Comparison of ENCODE assay signal across 18 cellular contexts in genomic region chr20:48694466-48694865, GRCh38.
A peak's percentile ranks its signal among the peaks of the same experiment; 100 is the strongest.
DNase-seq lines count a peak whose midpoint lies in the region; ATAC-seq, FAIRE-seq and TF ChIP-seq lines count a peak whose summit lies in the region.
"Had no signal": no experiment of that assay in that cellular context is flagged by ENCODE, and none has a peak within 500 bp of the region (broad histone marks: within the 10 kb centered on the region; RNA-seq: fewer than 3 reads in every experiment).

No MANE protein-coding gene starts in this region.

- no peak overlapping the region for H4K91ac ChIP-seq in H1 (replicated peaks; ENCODE audit: insufficient read length, low read length)

- DNase-seq in cardiac muscle cell (ENCODE audit: low read depth in 1 of 2, low spot score in 1 of 2) (no peak), right cardiac atrium (no peak), H1 (ENCODE audit: low read depth in 1 of 2, low spot score in 2 of 2) (no peak), GM13976 (ENCODE audit: low spot score) (no peak), amniotic stem cell (lab: John Stamatoyannopoulos, UW) (no peak)
- no peak for DNase-seq in stimulated activated effector memory CD8-positive, alpha-beta T cell treated with anti-CD3 and anti-CD28 coated beads, Interleukin-12 subunit alpha, Interleukin-12 subunit beta, amount 100 ng/mL, for 72 hours (ENCODE audit: low spot score in 2 of 2)
- DNase-seq in activated naive CD4-positive, alpha-beta T cell treated with anti-CD3 and anti-CD28 coated beads, Interleukin-2, amount 10 ng/mL, durations not matched to agents 7 days and 5 days = no peak
- DNase-seq: DMS53, HCEC 1CT, MV-4-11, NCI-H1436, NCI-H2029 treated with DMSO at 0.1 percent for 48 hours, NCI-H345, NCI-H526 treated with DMSO at 0.1 percent for 48 hours had no signal

- no peak overlapping the region for H4K8ac ChIP-seq in H1 (ENCODE audit: extremely low read depth, insufficient read depth, low read length)

- TF ChIP-seq CTCF in cardiac muscle cell (IDR thresholded peaks at IDR 0.05; ENCODE audit: low read depth, low read length) = no peak
- no peak for TF ChIP-seq CTCF in H1 (IDR thresholded peaks at IDR 0.05; ENCODE audit: control extremely low read depth in 1 of 3, insufficient read depth in 1 of 3, low read depth in 1 of 3, low read length in 3 of 3)
- TF ChIP-seq CTCF in GM13976 (IDR thresholded peaks at IDR 0.05; ENCODE audit: borderline replicate concordance, control extremely low read depth, extremely low read depth, insufficient read depth, missing control alignments) = no peak

- peak overlapping the region in 2 of 3 donors; percentile 9 to 77 for H3K27ac Mint-ChIP-seq in IgD-negative memory B cell
- peak overlapping the region; percentile 68 for H3K27ac Mint-ChIP-seq in stimulated activated effector memory CD8-positive, alpha-beta T cell treated with anti-CD3 and anti-CD28 coated beads, Interleukin-12 subunit alpha, Interleukin-12 subunit beta, amount 100 ng/mL, for 72 hours
- no peak overlapping the region for H3K27ac Mint-ChIP-seq in activated naive CD4-positive, alpha-beta T cell treated with anti-CD3 and anti-CD28 coated beads, Interleukin-2, amount 10 ng/mL, durations not matched to agents 7 days and 5 days

- no peak for FAIRE-seq in H1 (lab: Jason Lieb, UNC)

- H3K4me1 ChIP-seq in cardiac muscle cell (ENCODE audit: low read depth) = peaks cover 18% of the 10 kb centered on the region
- H3K4me1 ChIP-seq in right cardiac atrium (ENCODE audit: control insufficient read depth, insufficient read depth, low read length) = peaks cover 7% of the 10 kb centered on the region
- H3K4me1 ChIP-seq in H1 (replicated peaks in 1 of 4; ENCODE audit: control insufficient read depth in 3 of 4, insufficient read depth in 4 of 4, low read length in 3 of 4) = no peaks in the 10 kb centered on the region; a peak in 1 of 7 replicates
- H3K4me1 ChIP-seq: BLaER1 had no signal

- H3K27me3 ChIP-seq in cardiac muscle cell = no peaks in the 10 kb centered on the region
- H3K27me3 ChIP-seq in right cardiac atrium (ENCODE audit: control insufficient read depth, insufficient read depth) = no peaks in the 10 kb centered on the region
- H3K27me3 ChIP-seq in H1 (replicated peaks in 1 of 4; ENCODE audit: control insufficient read depth in 3 of 4, extremely low read depth in 1 of 4, insufficient read depth in 3 of 4, low read length in 3 of 4) = no peaks in the 10 kb centered on the region
- H3K27me3 ChIP-seq: BLaER1, SJCRH30 had no signal

- H3K4ac ChIP-seq in H1 (replicated peaks; ENCODE audit: insufficient read length, low read depth, low read length) = no peak overlapping the region

- H3K4me1 Mint-ChIP-seq in IgD-negative memory B cell = peaks cover 0 to 9% (median 4%) of the 10 kb centered on the region in 3 donors
- H3K4me1 Mint-ChIP-seq in stimulated activated effector memory CD8-positive, alpha-beta T cell treated with anti-CD3 and anti-CD28 coated beads, Interleukin-12 subunit alpha, Interleukin-12 subunit beta, amount 100 ng/mL, for 72 hours = peaks cover 60% of the 10 kb centered on the region
- peaks cover 17% of the 10 kb centered on the region for H3K4me1 Mint-ChIP-seq in activated naive CD4-positive, alpha-beta T cell treated with anti-CD3 and anti-CD28 coated beads, Interleukin-2, amount 10 ng/mL, durations not matched to agents 7 days and 5 days

- H4K20me1 ChIP-seq in H1 (replicated peaks in 1 of 2; ENCODE audit: control insufficient read depth in 1 of 2, insufficient read depth in 2 of 2, low read length in 2 of 2) = no peaks in the 10 kb centered on the region
- H4K20me1 ChIP-seq: BLaER1 had no signal

- H2BK15ac ChIP-seq in H1 (ENCODE audit: low read length) = no peak overlapping the region

- POLR2A ChIA-PET in H1 (lab: Charles Lee; ENCODE audit: partially characterized antibody) = no interaction called here

- intact Hi-C loops in right cardiac atrium (cut with DNase I) = no loop called here

- no peak for ATAC-seq in right cardiac atrium
- no peak for ATAC-seq in stimulated activated effector memory CD8-positive, alpha-beta T cell treated with anti-CD3 and anti-CD28 coated beads, Interleukin-12 subunit alpha, Interleukin-12 subunit beta, amount 100 ng/mL, for 72 hours

- H3K23me2 ChIP-seq in H1 (ENCODE audit: low read depth, low read length) = peaks cover under 1% of the 10 kb centered on the region; the same call in 1 of the 2 replicates

- TF ChIP-seq POLR2A in H1 (IDR thresholded peaks at IDR 0.05; ENCODE audit: control extremely low read depth in 1 of 2, low read depth in 2 of 2, low read length in 2 of 2) = no peak

- TF ChIP-seq EP300 in H1 (IDR thresholded peaks at IDR 0.05; ENCODE audit: borderline replicate concordance in 1 of 2, low read depth in 2 of 2, low read length in 2 of 2) = no peak

- H3K23ac ChIP-seq in H1 (ENCODE audit: insufficient read length) = no peak overlapping the region

- H3K9me3 Mint-ChIP-seq in IgD-negative memory B cell = no peaks in the 10 kb centered on the region
- H3K9me3 Mint-ChIP-seq in stimulated activated effector memory CD8-positive, alpha-beta T cell treated with anti-CD3 and anti-CD28 coated beads, Interleukin-12 subunit alpha, Interleukin-12 subunit beta, amount 100 ng/mL, for 72 hours = no peaks in the 10 kb centered on the region
- H3K9me3 Mint-ChIP-seq in activated naive CD4-positive, alpha-beta T cell treated with anti-CD3 and anti-CD28 coated beads, Interleukin-2, amount 10 ng/mL, durations not matched to agents 7 days and 5 days = no peaks in the 10 kb centered on the region

- H3K56ac ChIP-seq in H1 (replicated peaks; ENCODE audit: insufficient read length, low read depth, low read length) = no peak overlapping the region

- no peaks in the 10 kb centered on the region for H3K79me2 ChIP-seq in H1 (ENCODE audit: control insufficient read depth in 1 of 2, insufficient read depth in 2 of 2, low read length in 2 of 2)

- H3K36me3 Mint-ChIP-seq in IgD-negative memory B cell = peaks cover 6% of the 10 kb centered on the region
- peaks cover 99% of the 10 kb centered on the region for H3K36me3 Mint-ChIP-seq in stimulated activated effector memory CD8-positive, alpha-beta T cell treated with anti-CD3 and anti-CD28 coated beads, Interleukin-12 subunit alpha, Interleukin-12 subunit beta, amount 100 ng/mL, for 72 hours
- H3K36me3 Mint-ChIP-seq in activated naive CD4-positive, alpha-beta T cell treated with anti-CD3 and anti-CD28 coated beads, Interleukin-2, amount 10 ng/mL, durations not matched to agents 7 days and 5 days = peaks cover 58% of the 10 kb centered on the region

- 0 out of 2 replicates have a peak overlapping the region, but pooled peaks have one; percentile 17 for H2BK12ac ChIP-seq in H1 (ENCODE audit: low read depth, low read length)

- no peak overlapping the region for H2AFZ ChIP-seq in H1 (ENCODE audit: low read length)

- no peak overlapping the region for H2BK20ac ChIP-seq in H1 (ENCODE audit: low read length)

- in situ Hi-C loops in GM13976 (cut with MboI; ENCODE audit: low sequenced_read_pairs, unreplicated experiment) = no loop called here

- H3K79me1 ChIP-seq in H1 (ENCODE audit: low read depth, low read length) = no peaks in the 10 kb centered on the region

- H3K14ac ChIP-seq in H1 (ENCODE audit: insufficient read length) = no peak overlapping the region

- H3K9ac ChIP-seq in H1 (replicated peaks in 1 of 4; ENCODE audit: extremely low read depth in 1 of 4, low read depth in 3 of 4, low read length in 3 of 4) = no peak overlapping the region
- H3K9ac ChIP-seq: BLaER1 had no signal

- H3K36me3 ChIP-seq in cardiac muscle cell = no peaks in the 10 kb centered on the region
- no peaks in the 10 kb centered on the region; a peak in 1 of 8 replicates for H3K36me3 ChIP-seq in H1 (ENCODE audit: control insufficient read depth in 2 of 4, insufficient read depth in 4 of 4, low read length in 3 of 4)

- H3K18ac ChIP-seq in H1 (ENCODE audit: extremely low read depth, low read length) = no peak overlapping the region

- H3K4me3 ChIP-seq in cardiac muscle cell (no peak overlapping the region), right cardiac atrium (ENCODE audit: low read length) (no peak overlapping the region), H1 (ENCODE audit: extremely low read depth in 1 of 4, insufficient read depth in 2 of 4, low read depth in 3 of 4, low read length in 4 of 4) (no peak overlapping the region)
- H3K4me3 ChIP-seq: BLaER1, SJCRH30 had no signal

- H3K27ac ChIP-seq in cardiac muscle cell (peak overlapping the region; percentile 91), right cardiac atrium (ENCODE audit: low read length) (no peak overlapping the region), H1 (ENCODE audit: low read depth, low read length) (no peak overlapping the region)
- H3K27ac ChIP-seq: BLaER1, RWPE1, SJCRH30 had no signal

- CTCF ChIA-PET in H1 (lab: Charles Lee; ENCODE audit: partially characterized antibody) = interaction anchor here (1.3 to 16.7 kb wide), 3 partner anchors 10 to 35 kb away, joined by 4 to 186 read pairs (median 6); no protein-coding TSS in a partner anchor
- CTCF ChIA-PET in activated naive CD4-positive, alpha-beta T cell treated with anti-CD3 and anti-CD28 coated beads, Interleukin-2, amount 10 ng/mL, durations not matched to agents 7 days and 5 days (lab: Charles Lee) = no interaction called here

- no peak overlapping the region for H4K5ac ChIP-seq in H1 (ENCODE audit: insufficient read length, low read depth, low read length)

- H3K27me3 Mint-ChIP-seq in IgD-negative memory B cell = no peaks in the 10 kb centered on the region
- no peaks in the 10 kb centered on the region for H3K27me3 Mint-ChIP-seq in activated naive CD4-positive, alpha-beta T cell treated with anti-CD3 and anti-CD28 coated beads, Interleukin-2, amount 10 ng/mL, durations not matched to agents 7 days and 5 days

- no peak overlapping the region for H3K4me2 ChIP-seq in H1 (ENCODE audit: insufficient read depth in 1 of 2, low read depth in 2 of 2, low read length in 2 of 2)
- H3K4me2 ChIP-seq: BLaER1 had no signal

- H2AK5ac ChIP-seq in H1 (ENCODE audit: low read depth, low read length) = no peak overlapping the region

- TF ChIP-seq RAD21 in H1 (IDR thresholded peaks at IDR 0.05 in 1 of 2, conservative IDR thresholded peaks at IDR 0.05 in 1 of 2; ENCODE audit: low read depth in 2 of 2, low read length in 2 of 2) = no peak

- WGBS in right cardiac atrium = 83% methylated on average over 6 of the region's 6 CpGs
- 88% methylated on average over 6 of the region's 6 CpGs; no CpG with 5 or more reads in 1 of the 2 experiments for WGBS in H1 (ENCODE audit: extremely low coverage in 1 of 2, insufficient coverage in 1 of 2, insufficient read length in 1 of 2, insufficient replicate concordance in 2 of 2, low coverage in 1 of 2, low lambda C conversion rate in 2 of 2, missing lambda C conversion rate in 1 of 2), 2 experiments

- H3K9me3 ChIP-seq in cardiac muscle cell (ENCODE audit: low read depth) = no peaks in the 10 kb centered on the region
- H3K9me3 ChIP-seq in right cardiac atrium (ENCODE audit: control insufficient read depth, low read length) = no peaks in the 10 kb centered on the region
- H3K9me3 ChIP-seq in H1 (ENCODE audit: insufficient read depth in 2 of 2, low read depth in 1 of 2, low read length in 1 of 2) = no peaks in the 10 kb centered on the region
- H3K9me3 ChIP-seq: BLaER1, SJCRH30 had no signal

- no peak overlapping the region for H2BK5ac ChIP-seq in H1 (ENCODE audit: low read depth, low read length)

- no peak overlapping the region for H2BK120ac ChIP-seq in H1 (replicated peaks; ENCODE audit: low read depth, low read length)

- no peak overlapping the region for H3K4me3 Mint-ChIP-seq in IgD-negative memory B cell
- H3K4me3 Mint-ChIP-seq in stimulated activated effector memory CD8-positive, alpha-beta T cell treated with anti-CD3 and anti-CD28 coated beads, Interleukin-12 subunit alpha, Interleukin-12 subunit beta, amount 100 ng/mL, for 72 hours = no peak overlapping the region
- H3K4me3 Mint-ChIP-seq in activated naive CD4-positive, alpha-beta T cell treated with anti-CD3 and anti-CD28 coated beads, Interleukin-2, amount 10 ng/mL, durations not matched to agents 7 days and 5 days = no peak overlapping the region
